ENCODE assay signal across 1 cellular context in the genomic region with DNA sequence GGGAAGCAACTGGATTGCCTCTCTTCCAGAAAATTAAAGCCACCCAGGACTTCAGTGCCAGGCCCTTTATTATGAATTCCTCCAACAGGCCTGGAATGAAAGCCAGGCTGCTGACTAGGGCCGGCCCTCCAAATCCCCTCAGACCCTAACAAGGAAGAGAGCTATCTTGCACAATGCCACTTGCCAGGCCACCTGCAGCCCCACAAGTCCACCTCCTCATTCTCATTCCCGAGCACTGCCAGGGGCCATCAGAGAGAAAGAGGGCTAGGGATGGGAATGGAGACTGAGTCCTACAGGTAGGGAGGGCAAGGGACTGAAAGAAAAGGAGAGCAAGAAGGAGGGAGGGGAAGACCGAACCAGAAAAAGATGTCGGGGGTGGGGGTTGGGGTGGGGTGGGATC.
TF ChIP-seq lines count a peak whose summit lies in the region.

No MANE protein-coding gene starts in this region.

TF ChIP-seq in K562, 482 proteins besides CTCF, POLR2A, EP300 and RAD21 (continued from another document):
- TF ChIP-seq, protein P1, sequence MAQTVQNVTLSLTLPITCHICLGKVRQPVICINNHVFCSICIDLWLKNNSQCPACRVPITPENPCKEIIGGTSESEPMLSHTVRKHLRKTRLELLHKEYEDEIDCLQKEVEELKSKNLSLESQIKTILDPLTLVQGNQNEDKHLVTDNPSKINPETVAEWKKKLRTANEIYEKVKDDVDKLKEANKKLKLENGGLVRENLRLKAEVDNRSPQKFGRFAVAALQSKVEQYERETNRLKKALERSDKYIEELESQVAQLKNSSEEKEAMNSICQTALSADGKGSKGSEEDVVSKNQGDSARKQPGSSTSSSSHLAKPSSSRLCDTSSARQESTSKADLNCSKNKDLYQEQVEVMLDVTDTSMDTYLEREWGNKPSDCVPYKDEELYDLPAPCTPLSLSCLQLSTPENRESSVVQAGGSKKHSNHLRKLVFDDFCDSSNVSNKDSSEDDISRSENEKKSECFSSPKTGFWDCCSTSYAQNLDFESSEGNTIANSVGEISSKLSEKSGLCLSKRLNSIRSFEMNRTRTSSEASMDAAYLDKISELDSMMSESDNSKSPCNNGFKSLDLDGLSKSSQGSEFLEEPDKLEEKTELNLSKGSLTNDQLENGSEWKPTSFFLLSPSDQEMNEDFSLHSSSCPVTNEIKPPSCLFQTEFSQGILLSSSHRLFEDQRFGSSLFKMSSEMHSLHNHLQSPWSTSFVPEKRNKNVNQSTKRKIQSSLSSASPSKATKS (CRISPR knock-in tag; IDR thresholded peaks at IDR 0.05): no peak
- TF ChIP-seq NFATC3 (IDR thresholded peaks at IDR 0.05) (no peak), PML (IDR thresholded peaks at IDR 0.05; ENCODE audit: low read length) (no peak), PTBP1 (IDR thresholded peaks at IDR 0.05; ENCODE audit: low read depth, low read length) (no peak), ARID1B (IDR thresholded peaks at IDR 0.05) (no peak), CREB1 (IDR thresholded peaks at IDR 0.05) (no peak), CREB1 (CRISPR knock-in tag; IDR thresholded peaks at IDR 0.05) (no peak), KDM5B (IDR thresholded peaks at IDR 0.05; ENCODE audit: insufficient replicate concordance, low read depth, low read length) (no peak)
- TF ChIP-seq, protein P2, sequence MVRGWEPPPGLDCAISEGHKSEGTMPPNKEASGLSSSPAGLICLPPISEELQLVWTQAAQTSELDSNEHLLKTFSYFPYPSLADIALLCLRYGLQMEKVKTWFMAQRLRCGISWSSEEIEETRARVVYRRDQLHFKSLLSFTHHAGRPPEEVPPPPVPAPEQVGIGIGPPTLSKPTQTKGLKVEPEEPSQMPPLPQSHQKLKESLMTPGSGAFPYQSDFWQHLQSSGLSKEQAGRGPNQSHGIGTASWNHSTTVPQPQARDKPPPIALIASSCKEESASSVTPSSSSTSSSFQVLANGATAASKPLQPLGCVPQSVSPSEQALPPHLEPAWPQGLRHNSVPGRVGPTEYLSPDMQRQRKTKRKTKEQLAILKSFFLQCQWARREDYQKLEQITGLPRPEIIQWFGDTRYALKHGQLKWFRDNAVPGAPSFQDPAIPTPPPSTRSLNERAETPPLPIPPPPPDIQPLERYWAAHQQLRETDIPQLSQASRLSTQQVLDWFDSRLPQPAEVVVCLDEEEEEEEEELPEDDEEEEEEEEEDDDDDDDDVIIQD (CRISPR knock-in tag; IDR thresholded peaks at IDR 0.05): no peak
- TF ChIP-seq, protein P3, sequence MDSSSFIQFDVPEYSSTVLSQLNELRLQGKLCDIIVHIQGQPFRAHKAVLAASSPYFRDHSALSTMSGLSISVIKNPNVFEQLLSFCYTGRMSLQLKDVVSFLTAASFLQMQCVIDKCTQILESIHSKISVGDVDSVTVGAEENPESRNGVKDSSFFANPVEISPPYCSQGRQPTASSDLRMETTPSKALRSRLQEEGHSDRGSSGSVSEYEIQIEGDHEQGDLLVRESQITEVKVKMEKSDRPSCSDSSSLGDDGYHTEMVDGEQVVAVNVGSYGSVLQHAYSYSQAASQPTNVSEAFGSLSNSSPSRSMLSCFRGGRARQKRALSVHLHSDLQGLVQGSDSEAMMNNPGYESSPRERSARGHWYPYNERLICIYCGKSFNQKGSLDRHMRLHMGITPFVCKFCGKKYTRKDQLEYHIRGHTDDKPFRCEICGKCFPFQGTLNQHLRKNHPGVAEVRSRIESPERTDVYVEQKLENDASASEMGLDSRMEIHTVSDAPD (CRISPR knock-in tag; IDR thresholded peaks at IDR 0.05): no peak
- TF ChIP-seq, protein P4, sequence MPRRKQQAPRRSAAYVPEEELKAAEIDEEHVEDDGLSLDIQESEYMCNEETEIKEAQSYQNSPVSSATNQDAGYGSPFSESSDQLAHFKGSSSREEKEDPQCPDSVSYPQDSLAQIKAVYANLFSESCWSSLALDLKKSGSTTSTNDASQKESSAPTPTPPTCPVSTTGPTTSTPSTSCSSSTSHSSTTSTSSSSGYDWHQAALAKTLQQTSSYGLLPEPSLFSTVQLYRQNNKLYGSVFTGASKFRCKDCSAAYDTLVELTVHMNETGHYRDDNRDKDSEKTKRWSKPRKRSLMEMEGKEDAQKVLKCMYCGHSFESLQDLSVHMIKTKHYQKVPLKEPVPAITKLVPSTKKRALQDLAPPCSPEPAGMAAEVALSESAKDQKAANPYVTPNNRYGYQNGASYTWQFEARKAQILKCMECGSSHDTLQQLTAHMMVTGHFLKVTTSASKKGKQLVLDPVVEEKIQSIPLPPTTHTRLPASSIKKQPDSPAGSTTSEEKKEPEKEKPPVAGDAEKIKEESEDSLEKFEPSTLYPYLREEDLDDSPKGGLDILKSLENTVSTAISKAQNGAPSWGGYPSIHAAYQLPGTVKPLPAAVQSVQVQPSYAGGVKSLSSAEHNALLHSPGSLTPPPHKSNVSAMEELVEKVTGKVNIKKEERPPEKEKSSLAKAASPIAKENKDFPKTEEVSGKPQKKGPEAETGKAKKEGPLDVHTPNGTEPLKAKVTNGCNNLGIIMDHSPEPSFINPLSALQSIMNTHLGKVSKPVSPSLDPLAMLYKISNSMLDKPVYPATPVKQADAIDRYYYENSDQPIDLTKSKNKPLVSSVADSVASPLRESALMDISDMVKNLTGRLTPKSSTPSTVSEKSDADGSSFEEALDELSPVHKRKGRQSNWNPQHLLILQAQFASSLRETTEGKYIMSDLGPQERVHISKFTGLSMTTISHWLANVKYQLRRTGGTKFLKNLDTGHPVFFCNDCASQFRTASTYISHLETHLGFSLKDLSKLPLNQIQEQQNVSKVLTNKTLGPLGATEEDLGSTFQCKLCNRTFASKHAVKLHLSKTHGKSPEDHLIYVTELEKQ (CRISPR knock-in tag; IDR thresholded peaks at IDR 0.05): no peak
